Comparison of ENCODE assay signal across 8 cellular contexts in genomic region chr12:113184098-113184899, GRCh38. TPM values are rescaled to one million over a fixed set of nuclear protein-coding genes. Genes with fewer than 3 reads are reported as not detected.
A peak's percentile ranks its signal among the peaks of the same experiment; 100 is the strongest.
DNase-seq lines count a peak whose midpoint lies in the region; ATAC-seq and TF ChIP-seq lines count a peak whose summit lies in the region.

No MANE protein-coding gene starts in this region.

- H3K9ac ChIP-seq in SK-N-SH: peak overlapping the region; percentile 99
- H3K9ac ChIP-seq in trophoblast cell (ENCODE audit: low read length): no peak overlapping the region

- H3K14ac ChIP-seq in trophoblast cell (ENCODE audit: low read length): no peak overlapping the region

- peaks cover 42% of the 10 kb centered on the region for H3K4me1 Mint-ChIP-seq in activated CD8-positive, alpha-beta memory T cell treated with anti-CD3 and anti-CD28 coated beads, Interleukin-2, amount 10 ng/mL, durations not matched to agents 7 days and 5 days

- H2AFZ ChIP-seq in SK-N-SH (ENCODE audit: low read depth): peak overlapping the region; percentile 90
- H2AFZ ChIP-seq in trophoblast cell (ENCODE audit: insufficient read depth, low read length, poor library complexity): no peak overlapping the region

- H3K4me3 ChIP-seq in SK-N-SH (ENCODE audit: low read depth in 2 of 2, low read length in 1 of 2) (peak overlapping the region; percentile 76 to 92), fibroblast of villous mesenchyme (ENCODE audit: low read depth, low read length) (peak overlapping the region; percentile 92), trophoblast cell (ENCODE audit: low read depth, low read length) (peak overlapping the region; percentile 70)

- CTCF ChIA-PET in activated CD8-positive, alpha-beta memory T cell treated with anti-CD3 and anti-CD28 coated beads, Interleukin-2, amount 10 ng/mL, durations not matched to agents 7 days and 5 days (lab: Charles Lee): interaction anchor here (0.9 to 3.7 kb wide), 6 partner anchors 10 to 277 kb away, joined by 3 to 24 read pairs (median 4); no protein-coding TSS in a partner anchor
- CTCF ChIA-PET in SK-N-SH (lab: Yijun Ruan, JAX): interaction anchor here (0.8 to 3.5 kb wide), 3 partner anchors 10 to 342 kb away, joined by 3 to 12 read pairs (median 4); no protein-coding TSS in a partner anchor

- TF ChIP-seq EP300 in SK-N-SH (IDR thresholded peaks at IDR 0.05; ENCODE audit: borderline replicate concordance in 1 of 2, low read depth in 1 of 2, low read length in 1 of 2): no peak

- peaks cover 6% of the 10 kb centered on the region for H4K20me1 ChIP-seq in SK-N-SH (ENCODE audit: insufficient read depth)

- no peaks in the 10 kb centered on the region for H3K27me3 Mint-ChIP-seq in activated CD8-positive, alpha-beta memory T cell treated with anti-CD3 and anti-CD28 coated beads, Interleukin-2, amount 10 ng/mL, durations not matched to agents 7 days and 5 days

- H3K79me2 ChIP-seq in SK-N-SH (ENCODE audit: insufficient read depth): peaks cover 81% of the 10 kb centered on the region
- H3K79me2 ChIP-seq in trophoblast cell (ENCODE audit: control insufficient read depth, insufficient read depth, low read length, poor library complexity): peaks cover 11% of the 10 kb centered on the region

- TF ChIP-seq RAD21 in SK-N-SH (IDR thresholded peaks at IDR 0.05; ENCODE audit: low read length): no peak

- peak; percentile 88 for DNase-seq in activated CD8-positive, alpha-beta memory T cell treated with anti-CD3 and anti-CD28 coated beads, Interleukin-2, amount 10 ng/mL, durations not matched to agents 7 days and 5 days
- no peak for DNase-seq in activated CD8-positive, alpha-beta memory T cell treated with anti-CD3 and anti-CD28 coated beads, Interleukin-2, amount 50 U/mL, for 48 hours
- DNase-seq in SK-N-SH (no peak), fibroblast of villous mesenchyme (ENCODE audit: low read depth) (no peak), trophoblast cell (peak; percentile 49 to 71), GM03348 (ENCODE audit: low spot score) (no peak), NCI-H345 (lab: John Stamatoyannopoulos, UW) (no peak)

- peak overlapping the region; percentile 97 for H3K27ac Mint-ChIP-seq in activated CD8-positive, alpha-beta memory T cell treated with anti-CD3 and anti-CD28 coated beads, Interleukin-2, amount 10 ng/mL, durations not matched to agents 7 days and 5 days

- H3K27me3 ChIP-seq in SK-N-SH (ENCODE audit: insufficient read depth) (no peaks in the 10 kb centered on the region), trophoblast cell (ENCODE audit: insufficient read depth, low read length) (no peaks in the 10 kb centered on the region)

- no peaks in the 10 kb centered on the region for H3K9me3 Mint-ChIP-seq in activated CD8-positive, alpha-beta memory T cell treated with anti-CD3 and anti-CD28 coated beads, Interleukin-2, amount 10 ng/mL, durations not matched to agents 7 days and 5 days (ENCODE audit: low read depth)

- H3K4ac ChIP-seq in trophoblast cell (ENCODE audit: low read depth, low read length): peak overlapping the region; percentile 93

- POLR2A ChIA-PET in SK-N-SH (lab: Yijun Ruan, JAX): no interaction called here

- peak overlapping the region; percentile 62 for H4K8ac ChIP-seq in trophoblast cell (ENCODE audit: low read depth, low read length)

- H3K4me1 ChIP-seq in SK-N-SH (ENCODE audit: control insufficient read depth in 1 of 2, insufficient read depth in 2 of 2, low read depth in 1 of 2, low read length in 1 of 2) (peaks cover 5 to 10% of the 10 kb centered on the region in 2 experiments; a peak in 2 of 4 replicates), trophoblast cell (ENCODE audit: control insufficient read depth in 1 of 2, insufficient read depth in 2 of 2, low read length in 2 of 2) (peaks cover 8% of the 10 kb centered on the region in 2 experiments)

- peaks cover 9% of the 10 kb centered on the region for H3F3A ChIP-seq in SK-N-SH (replicated peaks; ENCODE audit: insufficient read depth)

- ATAC-seq in activated CD8-positive, alpha-beta memory T cell treated with anti-CD3 and anti-CD28 coated beads, Interleukin-2, amount 10 ng/mL, durations not matched to agents 7 days and 5 days: peak; percentile 79
- peak; percentile 35 for ATAC-seq in HG02970 (IDR thresholded peaks at IDR 0.05; ENCODE audit: low FRiP score, unreplicated experiment)

- H3K27ac ChIP-seq in SK-N-SH (ENCODE audit: low read depth in 2 of 2, low read length in 1 of 2): peak overlapping the region; percentile 81 to 93; a peak in 3 of 4 replicates
- no peak overlapping the region for H3K27ac ChIP-seq in trophoblast cell (ENCODE audit: low read depth, low read length)

- H3K4me3 Mint-ChIP-seq in activated CD8-positive, alpha-beta memory T cell treated with anti-CD3 and anti-CD28 coated beads, Interleukin-2, amount 10 ng/mL, durations not matched to agents 7 days and 5 days: peak overlapping the region; percentile 98

- no peak overlapping the region for H3K23ac ChIP-seq in trophoblast cell (ENCODE audit: low read length)

- H4K91ac ChIP-seq in trophoblast cell (ENCODE audit: low read depth, low read length): peak overlapping the region; percentile 56

- H3K36me3 ChIP-seq in SK-N-SH (replicated peaks in 1 of 2; ENCODE audit: control insufficient read depth in 1 of 2, insufficient read depth in 2 of 2, low read length in 1 of 2) (peaks cover 15 to 16% of the 10 kb centered on the region in 2 experiments), trophoblast cell (ENCODE audit: control insufficient read depth in 1 of 2, insufficient read depth in 2 of 2, low read length in 2 of 2) (peaks cover 21 to 27% of the 10 kb centered on the region in 2 experiments)

- H3K9me3 ChIP-seq in SK-N-SH (no peaks in the 10 kb centered on the region), trophoblast cell (ENCODE audit: insufficient read depth, low read depth, low read length) (no peaks in the 10 kb centered on the region)

- no peak overlapping the region for H2BK5ac ChIP-seq in trophoblast cell (ENCODE audit: low read depth, low read length, poor library complexity)

- TF ChIP-seq CTCF in SK-N-SH (IDR thresholded peaks at IDR 0.05) (no peak), fibroblast of villous mesenchyme (IDR thresholded peaks at IDR 0.05; ENCODE audit: insufficient read depth, low read depth, low read length) (no peak)

- H2BK12ac ChIP-seq in trophoblast cell (ENCODE audit: low read length): no peak overlapping the region

- H2AK5ac ChIP-seq in trophoblast cell (ENCODE audit: low read length): peak overlapping the region; percentile 61

- peak overlapping the region; percentile 25 for H2BK120ac ChIP-seq in trophoblast cell (ENCODE audit: insufficient read depth, low read length, poor library complexity)

- peaks cover 14% of the 10 kb centered on the region for H3K79me1 ChIP-seq in trophoblast cell (ENCODE audit: low read length)

- 54% methylated on average over 16 of the region's 26 CpGs for WGBS in SK-N-SH (ENCODE audit: low lambda C conversion rate)
- no CpG with 5 or more reads among the region's 26 CpGs for WGBS in trophoblast cell (ENCODE audit: extremely low coverage, insufficient coverage, insufficient read length)

- H3K4me2 ChIP-seq in SK-N-SH (peak overlapping the region; percentile 95), trophoblast cell (ENCODE audit: low read length) (peak overlapping the region; percentile 70)

- H3K36me3 Mint-ChIP-seq in activated CD8-positive, alpha-beta memory T cell treated with anti-CD3 and anti-CD28 coated beads, Interleukin-2, amount 10 ng/mL, durations not matched to agents 7 days and 5 days: peaks cover 30% of the 10 kb centered on the region

- peak overlapping the region; percentile 2 for H3K18ac ChIP-seq in trophoblast cell (ENCODE audit: low read length)

- no peaks in the 10 kb centered on the region for H3K9me2 ChIP-seq in SK-N-SH

- peak overlapping the region; percentile 67 for H4K12ac ChIP-seq in trophoblast cell (ENCODE audit: low read depth, low read length)

TF ChIP-seq in SK-N-SH, 30 proteins besides CTCF, POLR2A, EP300 and RAD21 (continues in another document):
- TF ChIP-seq EZH2phosphoT487 (IDR thresholded peaks at IDR 0.05; ENCODE audit: borderline replicate concordance, low read depth) (no peak), SIN3A (IDR thresholded peaks at IDR 0.05; ENCODE audit: borderline replicate concordance, low read depth, low read length) (no peak)

RNA-seq across cellular contexts. Expression of gene DDX54, which starts 1.0 kb away (rescaled TPM):
- 10 to 100 TPM; 71.5 to 99.0 TPM for total RNA-seq in activated CD8-positive, alpha-beta memory T cell treated with anti-CD3 and anti-CD28 coated beads, Interleukin-2, amount 10 ng/mL, durations not matched to agents 7 days and 5 days
- polyA plus RNA-seq in SK-N-SH (2012; rRNA removed): 56.5 and 69.9 TPM in 2 replicates
- polyA plus RNA-seq in SK-N-SH (2012; cell fraction: cytosol; rRNA removed): 43.6 and 43.8 TPM in 2 replicates
- polyA plus RNA-seq in SK-N-SH (2012; cell fraction: nucleus; rRNA removed): 113 and 236 TPM in 2 replicates
- total RNA-seq in fibroblast of villous mesenchyme: 33.7 and 37.0 TPM in 2 replicates
- 42.0 and 42.6 TPM in 2 replicates for polyA plus RNA-seq in trophoblast cell (2013)

RNA-seq across cellular contexts. Expression of gene RITA1, which starts 1.2 kb away (rescaled TPM):
- 10 to 100 TPM; 23.1 to 29.6 TPM for total RNA-seq in activated CD8-positive, alpha-beta memory T cell treated with anti-CD3 and anti-CD28 coated beads, Interleukin-2, amount 10 ng/mL, durations not matched to agents 7 days and 5 days
- 18.7 and 21.1 TPM in 2 replicates for polyA plus RNA-seq in SK-N-SH (2012; rRNA removed)
- polyA plus RNA-seq in SK-N-SH (2012; cell fraction: cytosol; rRNA removed): 12.7 and 19.1 TPM in 2 replicates
- 13.0 and 15.6 TPM in 2 replicates for polyA plus RNA-seq in SK-N-SH (2012; cell fraction: nucleus; rRNA removed)
- total RNA-seq in fibroblast of villous mesenchyme: 22.5 and 27.6 TPM in 2 replicates
- 11.2 and 11.4 TPM in 2 replicates for polyA plus RNA-seq in trophoblast cell (2013)

RNA-seq across cellular contexts. Expression of gene CFAP73, which starts 34.8 kb away (rescaled TPM):
- total RNA-seq in activated CD8-positive, alpha-beta memory T cell treated with anti-CD3 and anti-CD28 coated beads, Interleukin-2, amount 10 ng/mL, durations not matched to agents 7 days and 5 days: not detected
- polyA plus RNA-seq in SK-N-SH (2012; rRNA removed): not detected in 2 replicates
- not detected in 2 replicates for polyA plus RNA-seq in SK-N-SH (2012; cell fraction: cytosol; rRNA removed)
- polyA plus RNA-seq in SK-N-SH (2012; cell fraction: nucleus; rRNA removed): 0.05 and 0.14 TPM in 2 replicates
- total RNA-seq in fibroblast of villous mesenchyme: not detected in 2 replicates
- not detected in 2 replicates for polyA plus RNA-seq in trophoblast cell (2013)

RNA-seq across cellular contexts. Expression of gene TPCN1, which starts 37.0 kb away (rescaled TPM):
- 10 to 100 TPM; 21.4 to 23.3 TPM for total RNA-seq in activated CD8-positive, alpha-beta memory T cell treated with anti-CD3 and anti-CD28 coated beads, Interleukin-2, amount 10 ng/mL, durations not matched to agents 7 days and 5 days
- 10.3 and 15.7 TPM in 2 replicates for polyA plus RNA-seq in SK-N-SH (2012; rRNA removed)
- 7.0 and 10.7 TPM in 2 replicates for polyA plus RNA-seq in SK-N-SH (2012; cell fraction: cytosol; rRNA removed)
- 57.8 and 62.3 TPM in 2 replicates for polyA plus RNA-seq in SK-N-SH (2012; cell fraction: nucleus; rRNA removed)
- total RNA-seq in fibroblast of villous mesenchyme: 15.8 and 25.9 TPM in 2 replicates
- polyA plus RNA-seq in trophoblast cell (2013): 14.9 and 16.0 TPM in 2 replicates

RNA-seq across cellular contexts. Expression of gene RASAL1, which starts 48.7 kb away (rescaled TPM):
- not detected for total RNA-seq in activated CD8-positive, alpha-beta memory T cell treated with anti-CD3 and anti-CD28 coated beads, Interleukin-2, amount 10 ng/mL, durations not matched to agents 7 days and 5 days
- not detected in 2 replicates for polyA plus RNA-seq in SK-N-SH (2012; rRNA removed)
- not detected in 2 replicates for polyA plus RNA-seq in SK-N-SH (2012; cell fraction: cytosol; rRNA removed)
- polyA plus RNA-seq in SK-N-SH (2012; cell fraction: nucleus; rRNA removed): 0.04 TPM in 1 of 2 replicates, not detected in the other
- not detected in 2 replicates for total RNA-seq in fibroblast of villous mesenchyme
- polyA plus RNA-seq in trophoblast cell (2013): 0.16 and 0.26 TPM in 2 replicates

Comparison
In these comparisons a context has a peak if more than half of its experiments do, and no peak if none do; other contexts are left out.
1. DNase-seq: peak in activated CD8-positive, alpha-beta memory T cell treated with anti-CD3 and anti-CD28 coated beads, Interleukin-2, amount 10 ng/mL, durations not matched to agents 7 days and 5 days (single experiment) and trophoblast cell (2 of 2); none in activated CD8-positive, alpha-beta memory T cell treated with anti-CD3 and anti-CD28 coated beads, Interleukin-2, amount 50 U/mL, for 48 hours (single experiment), SK-N-SH (single experiment), fibroblast of villous mesenchyme (single experiment), GM03348 (single experiment) and NCI-H345 (single experiment).
2. Peak in every context shown above with its lines, with median percentiles within 50 percentile points of each other: H3K4me3 ChIP-seq.